In the genomic region with DNA sequence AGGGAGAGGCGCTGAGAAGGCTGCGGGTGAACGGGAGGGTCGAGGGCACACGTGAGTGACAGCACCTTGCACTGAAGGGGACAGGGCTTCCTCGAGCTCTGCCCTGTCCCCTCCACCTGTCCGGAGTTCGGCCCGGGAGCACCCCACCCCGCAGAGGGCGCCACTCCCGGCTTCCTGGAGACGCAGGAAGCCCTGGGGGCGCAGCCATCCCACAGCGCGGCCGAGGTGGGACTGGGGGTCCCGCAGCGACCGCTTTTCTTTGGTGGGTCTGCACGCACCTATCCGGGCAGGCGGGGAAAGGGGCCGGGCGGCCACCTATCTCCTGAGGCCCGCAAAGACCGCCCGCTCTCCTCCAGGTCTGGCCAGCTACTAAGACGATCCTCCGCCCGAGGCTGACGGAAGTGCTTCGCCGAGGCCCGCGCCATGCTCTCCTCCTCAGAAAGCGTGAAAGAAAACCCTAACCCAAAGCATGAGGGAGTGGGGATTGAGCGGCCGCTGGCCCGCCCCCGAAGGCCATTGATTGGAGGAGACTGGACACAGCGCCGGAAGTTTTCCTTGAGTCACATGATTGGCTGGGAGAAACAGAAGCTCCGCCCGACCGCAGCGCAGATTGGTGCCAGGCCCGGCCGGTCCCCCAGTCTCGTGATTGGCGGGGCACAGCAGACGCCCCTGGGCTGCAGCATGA, we compare ENCODE assay signal across 8 cellular contexts. TPM values are rescaled to one million over a fixed set of nuclear protein-coding genes. Genes with fewer than 3 reads are reported as not detected.
A peak's percentile ranks its signal among the peaks of the same experiment; 100 is the strongest.
DNase-seq lines count a peak whose midpoint lies in the region; ATAC-seq, FAIRE-seq and TF ChIP-seq lines count a peak whose summit lies in the region.

No MANE protein-coding gene starts in this region.

- H3K4me3 ChIP-seq in A673 (ENCODE audit: low read depth, low read length, poor library complexity, severe bottlenecking): peak overlapping the region; percentile 87
- peak overlapping the region; percentile 88 for H3K4me3 ChIP-seq in bronchial epithelial cell (ENCODE audit: low read depth, low read length)
- H3K4me3 ChIP-seq in smooth muscle cell: peak overlapping the region; percentile 49

- peaks cover 6% of the 10 kb centered on the region for H3K4me1 ChIP-seq in A673 (ENCODE audit: insufficient read depth, low read length, poor library complexity, severe bottlenecking)
- H3K4me1 ChIP-seq in smooth muscle cell (ENCODE audit: low read depth): peaks cover 7% of the 10 kb centered on the region

- peak overlapping the region; percentile 89 for H3K4me2 ChIP-seq in smooth muscle cell

- H3K36me3 ChIP-seq in A673 (ENCODE audit: insufficient read depth, low read length, poor library complexity, severe bottlenecking) (peaks cover 15% of the 10 kb centered on the region), bronchial epithelial cell (ENCODE audit: control insufficient read depth, insufficient read depth, low read length) (peaks cover 5% of the 10 kb centered on the region), smooth muscle cell (ENCODE audit: low read depth) (no peaks in the 10 kb centered on the region)

- peak overlapping the region; percentile 91 for H3K27ac ChIP-seq in A673 (ENCODE audit: low read depth, low read length, poor library complexity, severe bottlenecking)
- peak overlapping the region; percentile 93 for H3K27ac ChIP-seq in VCaP
- H3K27ac ChIP-seq in smooth muscle cell (ENCODE audit: low read depth): peak overlapping the region; percentile 69

- peak overlapping the region; percentile 13 for H3K9ac ChIP-seq in smooth muscle cell (ENCODE audit: low read depth)

- ATAC-seq in GM18858 (IDR thresholded peaks at IDR 0.05; ENCODE audit: unreplicated experiment) (peak; percentile 86), HG03095 (IDR thresholded peaks at IDR 0.05; ENCODE audit: unreplicated experiment) (peak; percentile 82)

- TSS peak; percentile 68 for BruUV-seq in A673 (replicated peaks; lab: Mats Ljungman, UMichigan)

- no peaks in the 10 kb centered on the region for H3K27me3 ChIP-seq in A673 (replicated peaks; ENCODE audit: insufficient read depth, low read depth, low read length, poor library complexity)
- no peaks in the 10 kb centered on the region for H3K27me3 ChIP-seq in bronchial epithelial cell (ENCODE audit: control insufficient read depth, insufficient read depth, low read length)
- no peaks in the 10 kb centered on the region for H3K27me3 ChIP-seq in smooth muscle cell (ENCODE audit: low read depth)

- FAIRE-seq in bronchial epithelial cell (lab: Jason Lieb, UNC): no peak

- H3K79me2 ChIP-seq in smooth muscle cell (ENCODE audit: low read depth): peaks cover 12% of the 10 kb centered on the region

- TF ChIP-seq CTCF in A673 (conservative IDR thresholded peaks at IDR 0.05; ENCODE audit: low read depth, low read length) (0 out of 2 replicates have a peak, but pooled peaks have one; percentile 30), VCaP (conservative IDR thresholded peaks at IDR 0.05) (peak; percentile 39), bronchial epithelial cell (IDR thresholded peaks at IDR 0.05; ENCODE audit: insufficient read depth, low read length, severe bottlenecking) (peak; percentile 60), smooth muscle cell (IDR thresholded peaks at IDR 0.05; ENCODE audit: borderline replicate concordance, insufficient read depth, poor library complexity, severe bottlenecking) (peak; percentile 27)

- intact Hi-C loops in A673 (cut with micrococcal nuclease; ENCODE audit: unreplicated experiment): loop anchor here (2.0 kb wide), 2 partner anchors 58 to 142 kb away; a partner anchor contains a TSS

- CTCF ChIA-PET in A673 (lab: Charles Lee): no interaction called here

- no peak overlapping the region for H2AFZ ChIP-seq in smooth muscle cell (ENCODE audit: low read depth)

- 6% methylated on average over 52 of the region's 52 CpGs for WGBS in smooth muscle cell (ENCODE audit: low lambda C conversion rate)

- H3F3A ChIP-seq in smooth muscle cell (ENCODE audit: low read depth): peaks cover 27% of the 10 kb centered on the region

- DNase-seq in A673 (ENCODE audit: low spot score) (peak; percentile 99), NCI-H2171 (lab: John Stamatoyannopoulos, UW) (peak; percentile 95), bronchial epithelial cell (ENCODE audit: low read depth) (peak; percentile 96), iPS-NIHi7 (ENCODE audit: extremely low spot score) (peak; percentile 99), smooth muscle cell (lab: John Stamatoyannopoulos, UW; ENCODE audit: unreplicated experiment) (peak; percentile 71)

- peaks cover 18% of the 10 kb centered on the region for H4K20me1 ChIP-seq in smooth muscle cell (ENCODE audit: low read depth)

- H3K9me3 ChIP-seq in A673 (ENCODE audit: low read depth, low read length, poor library complexity, severe bottlenecking): no peaks in the 10 kb centered on the region
- H3K9me3 ChIP-seq in smooth muscle cell (replicated peaks; ENCODE audit: low read depth): no peaks in the 10 kb centered on the region

- POLR2A ChIA-PET in A673 (lab: Charles Lee; ENCODE audit: low non-redundant PET): interaction anchor here (0.6 kb wide), 1 partner anchor 193 kb away, joined by 3 read pairs; no protein-coding TSS in a partner anchor

RNA-seq across cellular contexts. Expression of a gene that starts 34.4 kb away (rescaled TPM):
- total RNA-seq in A673 (2021) (56.7 and 65.5 TPM in 2 replicates), bronchial epithelial cell (21.3 and 27.9 TPM in 2 replicates), smooth muscle cell (33.9 and 38.8 TPM in 2 replicates)
- polyA plus RNA-seq in smooth muscle cell: 32.8 and 39.2 TPM in 2 replicates

RNA-seq across cellular contexts. Expression of a gene that starts 57.8 kb away (rescaled TPM):
- total RNA-seq in A673 (2021): 26.5 and 29.0 TPM in 2 replicates
- 2.6 and 3.2 TPM in 2 replicates for total RNA-seq in bronchial epithelial cell
- total RNA-seq in smooth muscle cell: 30.2 and 32.5 TPM in 2 replicates
- 31.6 and 42.3 TPM in 2 replicates for polyA plus RNA-seq in smooth muscle cell

Comparison
In these comparisons a context has a peak if more than half of its experiments do, and no peak if none do; other contexts are left out.
1. Peak in every context shown above with its lines: DNase-seq, ATAC-seq, H3K4me3 ChIP-seq and H3K27ac ChIP-seq.